8 cellular contexts compared by ENCODE assay signal in genomic region chr16:9048302-9048700, GRCh38. TPM values are rescaled to one million over a fixed set of nuclear protein-coding genes. Genes with fewer than 3 reads are reported as not detected.
DNase-seq lines count a peak whose midpoint lies in the region; ATAC-seq and TF ChIP-seq lines count a peak whose summit lies in the region.

No MANE protein-coding gene starts in this region.

- H3K23ac ChIP-seq in IMR-90 (ENCODE audit: low read depth, low read length) = peak overlapping the region; percentile 64

- no peak for DNase-seq in AG04450 (ENCODE audit: low read depth, low spot score)
- peak; percentile 34 for DNase-seq in IMR-90
- no peak for DNase-seq in colonic mucosa
- DNase-seq in myocyte (ENCODE audit: low read depth) = peak; percentile 20
- no peak for DNase-seq in NCI-H2029 (lab: John Stamatoyannopoulos, UW)
- no peak for DNase-seq in COLO668 (lab: John Stamatoyannopoulos, UW; ENCODE audit: unreplicated experiment)
- DNase-seq in MG63 = no peak
- DNase-seq in NCI-H2081 treated with DMSO at 0.1 percent for 48 hours (lab: John Stamatoyannopoulos, UW) = no peak

- H3K27ac ChIP-seq in AG04450 (ENCODE audit: low read depth, low read length) (peak overlapping the region; percentile 99), IMR-90 (ENCODE audit: insufficient read depth, low read length) (peak overlapping the region; percentile 74), colonic mucosa (peak overlapping the region; percentile 61)

- peaks cover 2% of the 10 kb centered on the region; the same call in 1 of the 2 replicates for H4K20me1 ChIP-seq in IMR-90 (ENCODE audit: insufficient read depth, low read length)

- peak overlapping the region; percentile 34 for H2AK9ac ChIP-seq in IMR-90 (replicated peaks; ENCODE audit: low read depth, low read length, poor library complexity)

- H3K9ac ChIP-seq in IMR-90 (ENCODE audit: low read depth, low read length) (no peak overlapping the region), colonic mucosa (ENCODE audit: low read depth in 2 of 2, low read length in 2 of 2) (no peak overlapping the region)

- peak overlapping the region; percentile 92 for H2BK120ac ChIP-seq in IMR-90 (ENCODE audit: low read depth, low read length)

- H3K9me1 ChIP-seq in IMR-90 (ENCODE audit: insufficient read depth, low read length) = peaks cover 16% of the 10 kb centered on the region

- peak overlapping the region; percentile 40 for H3K14ac ChIP-seq in IMR-90 (replicated peaks; ENCODE audit: low read depth, low read length)

- peaks cover 0 to 26% of the 10 kb centered on the region in 2 experiments; a peak in 2 of 4 replicates for H3K79me1 ChIP-seq in IMR-90 (ENCODE audit: low read depth in 1 of 2, low read length in 2 of 2)

- peaks cover 14% of the 10 kb centered on the region for H3K4me1 ChIP-seq in IMR-90 (ENCODE audit: control insufficient read depth, insufficient read depth, low read length)
- H3K4me1 ChIP-seq in colonic mucosa = peaks cover 10% of the 10 kb centered on the region

- peak overlapping the region; percentile 88 for H3K4ac ChIP-seq in IMR-90 (ENCODE audit: low read depth, low read length)

- H3K36me3 ChIP-seq in IMR-90 (ENCODE audit: control insufficient read depth, insufficient read depth, low read length) = no peaks in the 10 kb centered on the region
- H3K36me3 ChIP-seq in colonic mucosa = no peaks in the 10 kb centered on the region
- no peaks in the 10 kb centered on the region for H3K36me3 ChIP-seq in MG63

- H2BK20ac ChIP-seq in IMR-90 (ENCODE audit: low read depth, low read length) = peak overlapping the region; percentile 90

- peak overlapping the region; percentile 33 for H3K18ac ChIP-seq in IMR-90 (ENCODE audit: low read depth, low read length)

- TF ChIP-seq CTCF in AG04450 (IDR thresholded peaks at IDR 0.05; ENCODE audit: low read depth, low read length) (no peak), IMR-90 (conservative IDR thresholded peaks at IDR 0.05; ENCODE audit: low read depth, low read length) (no peak), colonic mucosa (IDR thresholded peaks at IDR 0.05) (no peak)

- TF ChIP-seq POLR2A in IMR-90 (IDR thresholded peaks at IDR 0.05; ENCODE audit: low read depth, low read length) = no peak

- H4K5ac ChIP-seq in IMR-90 (ENCODE audit: low read depth, low read length) = peak overlapping the region; percentile 6; the same call in 1 of the 2 replicates

- H3K9me3 ChIP-seq in AG04450 (ENCODE audit: control insufficient read depth, insufficient read depth, low read length) = no peaks in the 10 kb centered on the region
- H3K9me3 ChIP-seq in IMR-90 (ENCODE audit: control insufficient read depth, insufficient read depth, low read length) = no peaks in the 10 kb centered on the region
- no peaks in the 10 kb centered on the region for H3K9me3 ChIP-seq in colonic mucosa
- H3K9me3 ChIP-seq in MG63 = peaks cover 7% of the 10 kb centered on the region; the same call in 1 of the 2 replicates

- CTCF ChIA-PET in AG04450 (lab: Charles Lee) (interaction anchor here (2.2 to 3.8 kb wide), 2 partner anchors 15 to 39 kb away, joined by 9 to 16 read pairs; no protein-coding TSS in a partner anchor), IMR-90 (lab: Yijun Ruan, JAX) (interaction anchor here (1.3 kb wide), 1 partner anchor 40 kb away, joined by 5 read pairs; no protein-coding TSS in a partner anchor)

- H3K27me3 ChIP-seq in AG04450 (ENCODE audit: control insufficient read depth, insufficient read depth, low read length) (no peaks in the 10 kb centered on the region), IMR-90 (ENCODE audit: control insufficient read depth, insufficient read depth, low read length) (no peaks in the 10 kb centered on the region), colonic mucosa (no peaks in the 10 kb centered on the region), MG63 (no peaks in the 10 kb centered on the region)

- peak overlapping the region; percentile 44 for H2BK5ac ChIP-seq in IMR-90 (ENCODE audit: low read depth, low read length, poor library complexity, severe bottlenecking)

- peak overlapping the region; percentile 87 for H2AK5ac ChIP-seq in IMR-90 (ENCODE audit: low read depth, low read length)

- BruUV-seq in IMR-90 (replicated peaks; lab: Mats Ljungman, UMichigan) = no TSS peak

- peak overlapping the region; percentile 50; the same call in 1 of the 3 replicates for H2BK15ac ChIP-seq in IMR-90 (ENCODE audit: low read depth, low read length)

- POLR2A ChIA-PET in AG04450 (lab: Yijun Ruan, JAX) = interaction anchor here (0.6 to 2.7 kb wide), 9 partner anchors 13 to 182 kb away, joined by 3 to 36 read pairs (median 7); partner anchors contain the start of genes CARHSP1 and HAPSTR1
- POLR2A ChIA-PET in IMR-90 (lab: Charles Lee; ENCODE audit: unreplicated experiment) = interaction anchor here (0.8 kb wide), 1 partner anchor 44 kb away, joined by 3 read pairs; no protein-coding TSS in a partner anchor

- intact Hi-C loops in IMR-90 (cut with micrococcal nuclease) (loop anchor here (2.0 to 5.0 kb wide), 3 partner anchors 28 to 86 kb away; partner anchors contain the start of genes HAPSTR1 and USP7), colonic mucosa (cut with DNase I) (no loop called here)

- in situ Hi-C loops in IMR-90 (cut with MboI; ENCODE audit: low sequenced_read_pairs) = loop anchor here (5.0 kb wide), 1 partner anchor 54 kb away; no protein-coding TSS in a partner anchor

- dilution Hi-C loops in IMR-90 (cut with HindIII; ENCODE audit: low sequenced_read_pairs, unreplicated experiment) = no loop called here

- no peak for ATAC-seq in IMR-90 (ENCODE audit: low read depth)

- peak overlapping the region; percentile 81 for H3K56ac ChIP-seq in IMR-90 (ENCODE audit: extremely low read depth, insufficient read depth, low read length)

- H4K91ac ChIP-seq in IMR-90 (ENCODE audit: insufficient read depth, low read depth, low read length) = peak overlapping the region; percentile 79

- H2AFZ ChIP-seq in IMR-90 (replicated peaks; ENCODE audit: low read length, poor library complexity) = no peak overlapping the region

- no peak for TF ChIP-seq RAD21 in IMR-90 (IDR thresholded peaks at IDR 0.05; ENCODE audit: low read length)

- H3K4me3 ChIP-seq in AG04450 (ENCODE audit: low read depth, low read length) = no peak overlapping the region
- H3K4me3 ChIP-seq in IMR-90 (ENCODE audit: insufficient read depth, low read depth, low read length) = no peak overlapping the region
- H3K4me3 ChIP-seq in colonic mucosa = no peak overlapping the region
- no peak overlapping the region for H3K4me3 ChIP-seq in MG63

- peak overlapping the region; percentile 41 to 84; a peak in 3 of 4 replicates for H4K8ac ChIP-seq in IMR-90 (ENCODE audit: low read depth in 2 of 2, low read length in 2 of 2)

- H3K4me2 ChIP-seq in IMR-90 (ENCODE audit: low read depth, low read length) = peak overlapping the region; percentile 23

- no CpG with 5 or more reads among the region's 4 CpGs for WGBS in IMR-90 (ENCODE audit: extremely low coverage in 2 of 2, insufficient read length in 1 of 2), 2 experiments

TF ChIP-seq in IMR-90, 13 proteins besides CTCF, POLR2A, EP300 and RAD21:
- TF ChIP-seq MAZ (IDR thresholded peaks at IDR 0.05; ENCODE audit: borderline replicate concordance, low read depth, low read length) = no peak
- TF ChIP-seq CEBPB (IDR thresholded peaks at IDR 0.05; ENCODE audit: low read depth, low read length) = no peak
- no peak for TF ChIP-seq MXI1 (IDR thresholded peaks at IDR 0.05; ENCODE audit: borderline replicate concordance, low read depth, low read length)
- TF ChIP-seq BHLHE40 (IDR thresholded peaks at IDR 0.05; ENCODE audit: low read depth, low read length) = no peak
- TF ChIP-seq FOS (IDR thresholded peaks at IDR 0.05; ENCODE audit: low read depth, low read length) = no peak
- no peak for TF ChIP-seq CHD1 (IDR thresholded peaks at IDR 0.05; ENCODE audit: low read depth, low read length)
- TF ChIP-seq NFE2L2 (IDR thresholded peaks at IDR 0.05; ENCODE audit: low read depth, low read length) = no peak
- no peak for TF ChIP-seq MAFK (IDR thresholded peaks at IDR 0.05; ENCODE audit: low read depth, low read length)
- TF ChIP-seq, protein P1, sequence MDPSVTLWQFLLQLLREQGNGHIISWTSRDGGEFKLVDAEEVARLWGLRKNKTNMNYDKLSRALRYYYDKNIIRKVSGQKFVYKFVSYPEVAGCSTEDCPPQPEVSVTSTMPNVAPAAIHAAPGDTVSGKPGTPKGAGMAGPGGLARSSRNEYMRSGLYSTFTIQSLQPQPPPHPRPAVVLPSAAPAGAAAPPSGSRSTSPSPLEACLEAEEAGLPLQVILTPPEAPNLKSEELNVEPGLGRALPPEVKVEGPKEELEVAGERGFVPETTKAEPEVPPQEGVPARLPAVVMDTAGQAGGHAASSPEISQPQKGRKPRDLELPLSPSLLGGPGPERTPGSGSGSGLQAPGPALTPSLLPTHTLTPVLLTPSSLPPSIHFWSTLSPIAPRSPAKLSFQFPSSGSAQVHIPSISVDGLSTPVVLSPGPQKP (IDR thresholded peaks at IDR 0.05; ENCODE audit: borderline replicate concordance, low read depth, low read length) = no peak

RNA-seq across cellular contexts. Expression of gene HAPSTR1, which starts 43.1 kb away (rescaled TPM):
- polyA plus RNA-seq in AG04450 (2011; rRNA removed) = 38.1 and 40.3 TPM in 2 replicates
- polyA minus RNA-seq in AG04450 (2011; rRNA and poly(A)+ RNA removed) = 52.5 and 69.7 TPM in 2 replicates
- total RNA-seq in IMR-90 (2012; rRNA removed) = 56.5 and 81.9 TPM in 2 replicates
- 18.4 and 22.2 TPM in 2 replicates for polyA plus RNA-seq in IMR-90 (2012; rRNA removed)
- polyA plus RNA-seq in IMR-90 (2012; cell fraction: cytosol; rRNA removed) = 5.9 and 7.3 TPM in 2 replicates
- polyA plus RNA-seq in IMR-90 (2012; cell fraction: nucleus; rRNA removed; ENCODE audit: low replicate concordance) = 5.7 and 23.8 TPM in 2 replicates
- total RNA-seq in colonic mucosa = 10 to 100 TPM; 50.2 to 57.0 TPM
- 69.4 and 71.6 TPM in 2 replicates for total RNA-seq in myocyte
- polyA plus RNA-seq in myocyte (2012) = 27.7 TPM
- 41.4 and 44.3 TPM in 2 replicates for total RNA-seq in MG63 (2014; rRNA removed; shearing (Covaris generic); ENCODE audit: low replicate concordance)

Comparison
In these comparisons a context has a peak if more than half of its experiments do, and no peak if none do; other contexts are left out.
1. DNase-seq: peak in IMR-90 (single experiment) and myocyte (single experiment); none in AG04450 (single experiment), colonic mucosa (single experiment), NCI-H2029 (single experiment), COLO668 (single experiment), MG63 (single experiment) and NCI-H2081 treated with DMSO at 0.1 percent for 48 hours (single experiment).
2. Peak in every context shown above with its lines, with median percentiles within 50 percentile points of each other: H3K27ac ChIP-seq.